In the genomic region with DNA sequence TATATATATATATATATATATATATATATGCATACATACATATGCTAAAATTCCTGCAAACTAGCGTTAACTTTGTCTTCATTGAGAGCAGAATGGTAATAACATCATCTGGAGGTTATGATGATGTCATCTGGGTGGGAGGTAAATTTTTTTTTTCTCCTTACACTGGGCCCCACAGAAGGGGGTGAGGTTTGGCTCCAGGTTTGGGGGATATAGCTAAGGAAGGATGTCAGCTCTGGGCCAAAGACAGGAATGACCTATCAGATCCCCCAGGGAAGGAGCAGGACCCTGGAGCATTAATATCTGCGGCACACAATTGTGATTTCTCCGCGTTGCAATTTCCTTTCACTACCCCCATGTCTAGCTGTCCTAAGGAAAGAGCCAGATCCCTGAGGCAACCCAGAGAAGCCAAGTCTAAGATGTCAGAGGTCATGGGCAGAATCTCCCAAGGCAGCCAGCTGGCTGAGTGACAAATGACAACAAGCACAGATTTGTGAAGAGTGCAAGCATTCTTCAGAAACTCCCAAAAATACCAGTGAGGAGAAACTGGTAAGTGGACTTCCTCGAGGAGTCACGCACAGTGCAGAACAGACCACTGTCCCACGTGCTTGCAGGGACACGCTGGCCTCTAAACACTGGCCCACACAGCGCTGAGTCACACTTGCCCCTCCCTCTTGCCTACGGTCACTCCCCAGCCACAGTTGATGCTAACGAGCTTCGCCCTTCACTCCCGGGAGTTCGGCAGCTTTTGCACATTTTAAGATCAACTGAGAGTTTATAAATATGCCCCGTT, we compare ENCODE assay signal across 8 cellular contexts. TPM values are rescaled to one million over a fixed set of nuclear protein-coding genes. Genes with fewer than 3 reads are reported as not detected.
DNase-seq lines count a peak whose midpoint lies in the region; ATAC-seq, FAIRE-seq and TF ChIP-seq lines count a peak whose summit lies in the region.

No MANE protein-coding gene starts in this region.

- ATAC-seq in GM18868 (IDR thresholded peaks at IDR 0.05; ENCODE audit: unreplicated experiment) (no peak), HG02759 (IDR thresholded peaks at IDR 0.05; ENCODE audit: unreplicated experiment) (no peak)
- ATAC-seq in activated CD8-positive, alpha-beta memory T cell treated with anti-CD3 and anti-CD28 coated beads, Interleukin-2, amount 10 ng/mL, durations not matched to agents 7 days and 5 days, result no peak

- H3K27ac Mint-ChIP-seq in endothelial cell (ENCODE audit: unreplicated experiment), result peak overlapping the region; percentile 26
- no peak overlapping the region for H3K27ac Mint-ChIP-seq in activated CD8-positive, alpha-beta memory T cell treated with anti-CD3 and anti-CD28 coated beads, Interleukin-2, amount 10 ng/mL, durations not matched to agents 7 days and 5 days

- FAIRE-seq in RCC 7860 (lab: Jason Lieb, UNC) (peak; percentile 72), urothelium cell line (lab: Jason Lieb, UNC) (no peak)

- CTCF ChIA-PET in activated CD8-positive, alpha-beta memory T cell treated with anti-CD3 and anti-CD28 coated beads, Interleukin-2, amount 10 ng/mL, durations not matched to agents 7 days and 5 days (lab: Charles Lee), result interaction anchor here (25.8 kb wide), 1 partner anchor 37 kb away, joined by 553 read pairs; no protein-coding TSS in a partner anchor

- no peaks in the 10 kb centered on the region for H3K36me3 Mint-ChIP-seq in endothelial cell (ENCODE audit: low read depth, unreplicated experiment)
- H3K36me3 Mint-ChIP-seq in activated CD8-positive, alpha-beta memory T cell treated with anti-CD3 and anti-CD28 coated beads, Interleukin-2, amount 10 ng/mL, durations not matched to agents 7 days and 5 days, result no peaks in the 10 kb centered on the region

- no peak for TF ChIP-seq CTCF in endothelial cell (IDR thresholded peaks at IDR 0.05; ENCODE audit: unreplicated experiment)

- DNase-seq in GM04503 (ENCODE audit: low read depth) (peak; percentile 97), RCC 7860 (ENCODE audit: low spot score) (peak; percentile 70), endothelial cell (ENCODE audit: low spot score) (no peak), mesenteric fat pad (ENCODE audit: low spot score) (peak; percentile 93), urothelium cell line (ENCODE audit: low spot score) (peak; percentile 79)
- DNase-seq in activated CD8-positive, alpha-beta memory T cell treated with anti-CD3 and anti-CD28 coated beads, Interleukin-2, amount 10 ng/mL, durations not matched to agents 7 days and 5 days, result no peak

- H3K27me3 Mint-ChIP-seq in endothelial cell (ENCODE audit: unreplicated experiment), result peaks cover 1% of the 10 kb centered on the region
- H3K27me3 Mint-ChIP-seq in activated CD8-positive, alpha-beta memory T cell treated with anti-CD3 and anti-CD28 coated beads, Interleukin-2, amount 10 ng/mL, durations not matched to agents 7 days and 5 days, result no peaks in the 10 kb centered on the region

- H3K4me3 Mint-ChIP-seq in endothelial cell (ENCODE audit: unreplicated experiment), result no peak overlapping the region
- H3K4me3 Mint-ChIP-seq in activated CD8-positive, alpha-beta memory T cell treated with anti-CD3 and anti-CD28 coated beads, Interleukin-2, amount 10 ng/mL, durations not matched to agents 7 days and 5 days, result no peak overlapping the region

- peaks cover 16% of the 10 kb centered on the region for H3K4me1 Mint-ChIP-seq in endothelial cell (ENCODE audit: unreplicated experiment)
- peaks cover 14% of the 10 kb centered on the region for H3K4me1 Mint-ChIP-seq in activated CD8-positive, alpha-beta memory T cell treated with anti-CD3 and anti-CD28 coated beads, Interleukin-2, amount 10 ng/mL, durations not matched to agents 7 days and 5 days

- H3K9me3 Mint-ChIP-seq in endothelial cell (ENCODE audit: unreplicated experiment), result no peaks in the 10 kb centered on the region
- H3K9me3 Mint-ChIP-seq in activated CD8-positive, alpha-beta memory T cell treated with anti-CD3 and anti-CD28 coated beads, Interleukin-2, amount 10 ng/mL, durations not matched to agents 7 days and 5 days (ENCODE audit: low read depth), result no peaks in the 10 kb centered on the region

RNA-seq across cellular contexts. Expression of gene UBC, which starts 9.9 kb away (rescaled TPM):
- total RNA-seq in endothelial cell (ENCODE audit: unreplicated experiment), result 765 TPM
- 1,241 TPM for total RNA-seq in mesenteric fat pad
- total RNA-seq in activated CD8-positive, alpha-beta memory T cell treated with anti-CD3 and anti-CD28 coated beads, Interleukin-2, amount 10 ng/mL, durations not matched to agents 7 days and 5 days, result 1,000 to 10,000 TPM; 1,159 to 1,188 TPM

RNA-seq across cellular contexts. Expression of gene SCARB1, which starts 40.8 kb away (rescaled TPM):
- total RNA-seq in endothelial cell (ENCODE audit: unreplicated experiment) (16.9 TPM), mesenteric fat pad (135 TPM)
- total RNA-seq in activated CD8-positive, alpha-beta memory T cell treated with anti-CD3 and anti-CD28 coated beads, Interleukin-2, amount 10 ng/mL, durations not matched to agents 7 days and 5 days, result 10 to 100 TPM; 12.6 to 17.2 TPM

Comparison
In these comparisons a context has a peak if more than half of its experiments do, and no peak if none do; other contexts are left out.
1. DNase-seq: peak in GM04503 (single experiment), RCC 7860 (single experiment), mesenteric fat pad (single experiment) and urothelium cell line (single experiment); none in endothelial cell (single experiment) and activated CD8-positive, alpha-beta memory T cell treated with anti-CD3 and anti-CD28 coated beads, Interleukin-2, amount 10 ng/mL, durations not matched to agents 7 days and 5 days (single experiment).